13 cellular contexts compared by ENCODE assay signal in the genomic region with DNA sequence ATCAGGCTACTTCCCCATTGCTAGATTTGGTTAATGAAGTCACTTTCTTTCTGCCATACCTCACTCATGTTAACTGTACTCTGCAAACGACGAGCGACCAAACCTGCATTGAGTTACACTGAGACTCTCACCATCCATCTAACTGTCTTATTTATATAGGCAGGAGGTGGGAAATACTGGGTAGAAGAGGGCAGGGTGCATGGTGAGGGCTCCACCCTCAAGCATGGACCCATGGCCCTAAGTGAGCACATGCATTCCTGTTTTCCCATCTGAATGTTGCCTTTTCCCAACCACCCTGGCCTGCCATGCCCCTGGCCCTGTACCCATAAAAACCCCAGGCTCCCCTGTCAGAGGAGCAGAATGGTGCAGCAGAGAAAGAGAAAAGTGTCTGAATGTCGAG. TPM values are rescaled to one million over a fixed set of nuclear protein-coding genes. Genes with fewer than 3 reads are reported as not detected.
DNase-seq lines count a peak whose midpoint lies in the region; ATAC-seq and TF ChIP-seq lines count a peak whose summit lies in the region.
"Had no signal": no experiment of that assay in that cellular context is flagged by ENCODE, and none has a peak within 500 bp of the region (broad histone marks: within the 10 kb centered on the region; RNA-seq: fewer than 3 reads in every experiment).

No MANE protein-coding gene starts in this region.

- no peaks in the 10 kb centered on the region for H3K36me3 Mint-ChIP-seq in CD4-positive, alpha-beta T cell (ENCODE audit: low read depth)
- H3K36me3 Mint-ChIP-seq: CD8-positive, alpha-beta T cell had no signal

- H3K4me3 ChIP-seq in HEK293 (ENCODE audit: low read depth, low read length) (no peak overlapping the region), mesenchymal stem cell (ENCODE audit: insufficient read depth in 1 of 2, low read depth in 1 of 2, low read length in 2 of 2) (no peak overlapping the region), adrenal gland (no peak overlapping the region)
- H3K4me3 ChIP-seq: GM23248 had no signal

- no peak overlapping the region for H3K27ac ChIP-seq in CD4-positive, alpha-beta T cell (ENCODE audit: low read depth, low read length)
- H3K27ac ChIP-seq in HEK293 (ENCODE audit: extremely low read depth, low read depth, low read length) (no peak overlapping the region), mesenchymal stem cell (ENCODE audit: low read length, poor library complexity, severe bottlenecking) (no peak overlapping the region), adrenal gland (no peak overlapping the region)
- H3K27ac ChIP-seq: GM23248 had no signal

- H3K27me3 ChIP-seq in CD4-positive, alpha-beta T cell (ENCODE audit: control insufficient read depth, insufficient read depth, low read length): no peaks in the 10 kb centered on the region
- no peaks in the 10 kb centered on the region for H3K27me3 ChIP-seq in mesenchymal stem cell (ENCODE audit: control insufficient read depth in 1 of 2, insufficient read depth in 1 of 2, low read length in 2 of 2)
- no peaks in the 10 kb centered on the region for H3K27me3 ChIP-seq in adrenal gland

- WGBS in mesenchymal stem cell: 100% methylated on average over 1 of the region's 4 CpGs
- WGBS in adrenal gland, 4 donors: 89 to 96% (median 94%) methylated on average over 4 of the region's 4 CpGs

- CTCF ChIA-PET in CD4-positive, alpha-beta T cell (lab: Charles Lee): no interaction called here
- CTCF ChIA-PET in HEK293 (lab: Yijun Ruan, JAX): no interaction called here

- H2AK5ac ChIP-seq in mesenchymal stem cell (ENCODE audit: low read length, severe bottlenecking): no peak overlapping the region

- peaks cover 9% of the 10 kb centered on the region; the same call in 1 of the 2 replicates for H3K4me1 ChIP-seq in HEK293 (ENCODE audit: control insufficient read depth, insufficient read depth, low read length)
- H3K4me1 ChIP-seq in mesenchymal stem cell (ENCODE audit: control insufficient read depth, insufficient read depth, low read depth, low read length): no peaks in the 10 kb centered on the region
- peaks cover 0 to 22% of the 10 kb centered on the region in 2 donors for H3K4me1 ChIP-seq in adrenal gland (replicated peaks in 1 of 2)

- H2BK120ac ChIP-seq in mesenchymal stem cell (ENCODE audit: low read depth, low read length): no peak overlapping the region

- POLR2A ChIA-PET in CD4-positive, alpha-beta T cell (lab: Charles Lee): interaction anchor here (1.7 kb wide), 1 partner anchor 53 kb away, joined by 12 read pairs; a partner anchor contains a TSS
- POLR2A ChIA-PET in HEK293 (lab: Yijun Ruan, JAX): no interaction called here

- H2AFZ ChIP-seq in mesenchymal stem cell (ENCODE audit: low read depth, low read length): no peak overlapping the region
- H2AFZ ChIP-seq: GM23248 had no signal

- no peak overlapping the region for H2BK5ac ChIP-seq in mesenchymal stem cell (ENCODE audit: low read depth, low read length, poor library complexity, severe bottlenecking)

- no peak overlapping the region for H4K8ac ChIP-seq in mesenchymal stem cell (ENCODE audit: low read length)

- H4K91ac ChIP-seq in mesenchymal stem cell (ENCODE audit: low read length): no peak overlapping the region

- peak overlapping the region; percentile 38 to 80 for H2BK12ac ChIP-seq in mesenchymal stem cell (ENCODE audit: low read length in 2 of 2)

- H3K9me3 ChIP-seq in CD4-positive, alpha-beta T cell (ENCODE audit: control insufficient read depth, low read length): no peaks in the 10 kb centered on the region
- H3K9me3 ChIP-seq in HEK293 (ENCODE audit: control insufficient read depth, insufficient read depth, low read depth, low read length) (no peaks in the 10 kb centered on the region; the same call in 1 of the 2 replicates), mesenchymal stem cell (ENCODE audit: control insufficient read depth, low read length) (peaks cover 2% of the 10 kb centered on the region), adrenal gland (replicated peaks in 1 of 3) (no peaks in the 10 kb centered on the region)
- H3K9me3 ChIP-seq: Caco-2 had no signal

- H3K27me3 Mint-ChIP-seq in CD4-positive, alpha-beta T cell: no peaks in the 10 kb centered on the region

- no peak for TF ChIP-seq POLR2A in adrenal gland (IDR thresholded peaks at IDR 0.05)

- no peaks in the 10 kb centered on the region for H3K9me3 Mint-ChIP-seq in CD4-positive, alpha-beta T cell
- H3K9me3 Mint-ChIP-seq: CD8-positive, alpha-beta T cell had no signal

- H3K4me3 Mint-ChIP-seq in CD4-positive, alpha-beta T cell: peak overlapping the region; percentile 6
- H3K4me3 Mint-ChIP-seq: CD8-positive, alpha-beta T cell had no signal

- no peak for TF ChIP-seq CTCF in CD4-positive, alpha-beta T cell (IDR thresholded peaks at IDR 0.05)
- no peak for TF ChIP-seq CTCF in HEK293 (tag by site-specific recombination; IDR thresholded peaks at IDR 0.05)
- no peak for TF ChIP-seq CTCF in adrenal gland (IDR thresholded peaks at IDR 0.05)

- peak overlapping the region; percentile 84 for H3K27ac Mint-ChIP-seq in CD4-positive, alpha-beta T cell
- H3K27ac Mint-ChIP-seq: CD8-positive, alpha-beta T cell had no signal

- H3K18ac ChIP-seq in mesenchymal stem cell (ENCODE audit: low read depth in 1 of 2, low read length in 2 of 2): peak overlapping the region; percentile 29 to 38

- no peaks in the 10 kb centered on the region for H3K36me3 ChIP-seq in HEK293 (ENCODE audit: control insufficient read depth in 2 of 2, insufficient read depth in 1 of 2, low read length in 2 of 2)
- no peaks in the 10 kb centered on the region for H3K36me3 ChIP-seq in mesenchymal stem cell (ENCODE audit: control insufficient read depth in 1 of 2, insufficient read depth in 2 of 2, low read depth in 1 of 2, low read length in 2 of 2)
- H3K36me3 ChIP-seq in adrenal gland (replicated peaks in 1 of 2): no peaks in the 10 kb centered on the region

- intact Hi-C loops in CD4-positive, alpha-beta T cell (cut with DNase I, micrococcal nuclease): no loop called here
- intact Hi-C loops in adrenal gland (cut with DNase I): no loop called here

- H3K4ac ChIP-seq in mesenchymal stem cell (ENCODE audit: low read depth in 1 of 2, low read length in 2 of 2): peak overlapping the region in 1 of 2 experiments; percentile 79

- no peak overlapping the region for H3K4me2 ChIP-seq in mesenchymal stem cell (ENCODE audit: low read length, poor library complexity, severe bottlenecking)

- H3K4me1 Mint-ChIP-seq in CD4-positive, alpha-beta T cell (ENCODE audit: low read depth): peaks cover 82% of the 10 kb centered on the region

- no peak overlapping the region for H3K9ac ChIP-seq in mesenchymal stem cell (ENCODE audit: low read length)
- H3K9ac ChIP-seq: GM23248 had no signal

- no peak for DNase-seq in CD4-positive, alpha-beta T cell
- no peak for DNase-seq in mesenchymal stem cell
- DNase-seq in effector CD8-positive, alpha-beta T cell (lab: John Stamatoyannopoulos, UW): no peak
- no peak for DNase-seq in adrenal gland
- DNase-seq: C1 segment of cervical spinal cord; Caco-2; CD8-positive, alpha-beta T cell; DND-41; GM23248; H7; HCEC 1CT had no signal

- H3K14ac ChIP-seq in mesenchymal stem cell (ENCODE audit: low read length in 2 of 2): peak overlapping the region in 1 of 2 experiments; percentile 28

- ATAC-seq in CD4-positive, alpha-beta T cell (ENCODE audit: poor library complexity): no peak
- no peak for ATAC-seq in HG03095 (IDR thresholded peaks at IDR 0.05; ENCODE audit: unreplicated experiment)
- ATAC-seq: CD8-positive, alpha-beta T cell had no signal

- no peaks in the 10 kb centered on the region for H3K79me1 ChIP-seq in mesenchymal stem cell (replicated peaks; ENCODE audit: low read length, poor library complexity, severe bottlenecking)

- H3K23ac ChIP-seq in mesenchymal stem cell (ENCODE audit: low read length in 2 of 2): peak overlapping the region in 1 of 2 experiments; percentile 40

- H2BK15ac ChIP-seq in mesenchymal stem cell (ENCODE audit: low read depth, poor library complexity, severe bottlenecking): peak overlapping the region; percentile 61

TF ChIP-seq in HEK293, 187 proteins besides CTCF, POLR2A, EP300 and RAD21:
- TF ChIP-seq ZNF585B (tag by site-specific recombination; IDR thresholded peaks at IDR 0.05) (0 out of 2 replicates have a peak, but pooled peaks have one; percentile 10), ZNF138 (tag by site-specific recombination; IDR thresholded peaks at IDR 0.05; ENCODE audit: borderline replicate concordance) (no peak)

RNA-seq across cellular contexts. Expression of a gene that starts 52.7 kb away (rescaled TPM):
- total RNA-seq in CD4-positive, alpha-beta T cell: 100 to 1,000 TPM; 377 to 404 TPM
- 1,394 TPM for polyA plus RNA-seq in mesenchymal stem cell (2013, experiment 1 of 2)
- 1,387 TPM for polyA plus RNA-seq in mesenchymal stem cell (2013, experiment 2 of 2)
- 100 to 1,000 TPM; 270 to 659 (median 397) TPM for total RNA-seq in adrenal gland
- 100 to 1,000 TPM in 1 of 3 donors, 10 to 100 TPM in 2; 39.0 to 162 (median 49.3) TPM for polyA plus RNA-seq in adrenal gland
